1 cellular context compared by ENCODE assay signal in genomic region chr17:78723957-78724356, GRCh38.
TF ChIP-seq lines count a peak whose summit lies in the region.

No MANE protein-coding gene starts in this region.

TF ChIP-seq in neural cell, 6 proteins besides CTCF, POLR2A, EP300 and RAD21 (continued from another document):
- TF ChIP-seq REST (IDR thresholded peaks at IDR 0.05; ENCODE audit: borderline replicate concordance) (no peak), TAF1 (IDR thresholded peaks at IDR 0.05; ENCODE audit: low read depth) (no peak), POLR2AphosphoS5 (IDR thresholded peaks at IDR 0.05) (no peak)
